In genomic region chr19:4108767-4109625, GRCh38 we compare ENCODE assay signal across 9 cellular contexts. TPM values are rescaled to one million over a fixed set of nuclear protein-coding genes. Genes with fewer than 3 reads are reported as not detected.
DNase-seq lines count a peak whose midpoint lies in the region; ATAC-seq and TF ChIP-seq lines count a peak whose summit lies in the region.
"Had no signal": no experiment of that assay in that cellular context is flagged by ENCODE, and none has a peak within 500 bp of the region (broad histone marks: within the 10 kb centered on the region; RNA-seq: fewer than 3 reads in every experiment).

No MANE protein-coding gene starts in this region.

- peaks cover 89% of the 10 kb centered on the region for H3K36me3 Mint-ChIP-seq in activated T-helper 17 cell treated with anti-CD3 and anti-CD28 coated beads, Interleukin-2, amount 50 U/mL, for 72 hours (ENCODE audit: low read depth)

- no peak overlapping the region for H3K23ac ChIP-seq in trophoblast cell (ENCODE audit: low read length)

- WGBS in trophoblast cell (ENCODE audit: extremely low coverage, insufficient coverage, insufficient read length), result no CpG with 5 or more reads among the region's 35 CpGs

- no peak overlapping the region for H4K91ac ChIP-seq in trophoblast cell (ENCODE audit: low read depth, low read length)

- H3K27ac ChIP-seq in foreskin keratinocyte (no peak overlapping the region), coronary artery (no peak overlapping the region), trophoblast cell (ENCODE audit: low read depth, low read length) (no peak overlapping the region)

- no peaks in the 10 kb centered on the region for H3K9me3 Mint-ChIP-seq in activated T-helper 17 cell treated with anti-CD3 and anti-CD28 coated beads, Interleukin-2, amount 50 U/mL, for 72 hours

- H3K27me3 ChIP-seq in foreskin keratinocyte (no peaks in the 10 kb centered on the region), trophoblast cell (ENCODE audit: insufficient read depth, low read length) (no peaks in the 10 kb centered on the region)

- peak; percentile 87 for DNase-seq in MV-4-11 (lab: John Stamatoyannopoulos, UW)
- peak in 2 of 3 experiments; percentile 29 to 54 for DNase-seq in stimulated activated CD4-positive, alpha-beta T cell treated with anti-CD3 and anti-CD28 coated beads, TNF-alpha, amount 100 ng/mL, for 24 hours (ENCODE audit: low read depth in 3 of 3)
- no peak for DNase-seq in NCI-H1417 treated with DMSO at 0.1 percent for 48 hours (lab: John Stamatoyannopoulos, UW)
- no peak for DNase-seq in foreskin keratinocyte
- no peak for DNase-seq in coronary artery (ENCODE audit: low spot score)
- no peak for DNase-seq in trophoblast cell

- no peaks in the 10 kb centered on the region for H3K79me1 ChIP-seq in trophoblast cell (ENCODE audit: low read length)

- H3K9ac ChIP-seq in trophoblast cell (ENCODE audit: low read length), result no peak overlapping the region

- no peak for TF ChIP-seq CTCF in foreskin keratinocyte (conservative IDR thresholded peaks at IDR 0.05)
- no peak for TF ChIP-seq CTCF in coronary artery (IDR thresholded peaks at IDR 0.05)

- H3K14ac ChIP-seq in trophoblast cell (ENCODE audit: low read length), result no peak overlapping the region

- no peak overlapping the region for H4K12ac ChIP-seq in trophoblast cell (ENCODE audit: low read depth, low read length)

- H3K4me2 ChIP-seq in trophoblast cell (ENCODE audit: low read length), result no peak overlapping the region

- no peaks in the 10 kb centered on the region for H3K27me3 Mint-ChIP-seq in activated T-helper 17 cell treated with anti-CD3 and anti-CD28 coated beads, Interleukin-2, amount 50 U/mL, for 72 hours

- H3K4me1 Mint-ChIP-seq in activated T-helper 17 cell treated with anti-CD3 and anti-CD28 coated beads, Interleukin-2, amount 50 U/mL, for 72 hours, result peaks cover 19% of the 10 kb centered on the region

- H3K36me3 ChIP-seq in trophoblast cell (ENCODE audit: control insufficient read depth in 1 of 2, insufficient read depth in 2 of 2, low read length in 2 of 2), result peaks cover 80 to 84% of the 10 kb centered on the region in 2 experiments

- no peak overlapping the region for H2BK12ac ChIP-seq in trophoblast cell (ENCODE audit: low read length)

- H3K4me3 Mint-ChIP-seq in activated T-helper 17 cell treated with anti-CD3 and anti-CD28 coated beads, Interleukin-2, amount 50 U/mL, for 72 hours, result peak overlapping the region; percentile 78

- no peaks in the 10 kb centered on the region for H3K4me1 ChIP-seq in foreskin keratinocyte
- H3K4me1 ChIP-seq in trophoblast cell (ENCODE audit: control insufficient read depth in 1 of 2, insufficient read depth in 2 of 2, low read length in 2 of 2), result no peaks in the 10 kb centered on the region

- no peak overlapping the region for H2AFZ ChIP-seq in trophoblast cell (ENCODE audit: insufficient read depth, low read length, poor library complexity)

- H3K9me3 ChIP-seq in trophoblast cell (ENCODE audit: insufficient read depth, low read depth, low read length), result peaks cover 5% of the 10 kb centered on the region

- H3K27ac Mint-ChIP-seq in activated T-helper 17 cell treated with anti-CD3 and anti-CD28 coated beads, Interleukin-2, amount 50 U/mL, for 72 hours, result peak overlapping the region; percentile 87

- no peak overlapping the region for H2AK5ac ChIP-seq in trophoblast cell (ENCODE audit: low read length)

- H3K4me3 ChIP-seq in coronary artery (no peak overlapping the region), trophoblast cell (ENCODE audit: low read depth, low read length) (no peak overlapping the region)

- H3K4ac ChIP-seq in trophoblast cell (ENCODE audit: low read depth, low read length), result no peak overlapping the region

- peak; percentile 68 for ATAC-seq in GM19452 (IDR thresholded peaks at IDR 0.05; ENCODE audit: unreplicated experiment)
- ATAC-seq in activated T-helper 17 cell treated with anti-CD3 and anti-CD28 coated beads, Interleukin-2, amount 50 U/mL, for 72 hours (replicated peaks), result peak; percentile 47
- ATAC-seq in foreskin keratinocyte, result no peak

- H3K18ac ChIP-seq in trophoblast cell (ENCODE audit: low read length), result no peak overlapping the region

- H4K8ac ChIP-seq in trophoblast cell (ENCODE audit: low read depth, low read length), result no peak overlapping the region

- no peak overlapping the region for H2BK120ac ChIP-seq in trophoblast cell (ENCODE audit: insufficient read depth, low read length, poor library complexity)

- H3K79me2 ChIP-seq in trophoblast cell (ENCODE audit: control insufficient read depth, insufficient read depth, low read length, poor library complexity), result no peaks in the 10 kb centered on the region

- no peak overlapping the region for H2BK5ac ChIP-seq in trophoblast cell (ENCODE audit: low read depth, low read length, poor library complexity)

RNA-seq across cellular contexts. Expression of gene MAP2K2, which starts 14.9 kb away (rescaled TPM):
- total RNA-seq in activated T-helper 17 cell treated with anti-CD3 and anti-CD28 coated beads, Interleukin-2, amount 50 U/mL, for 72 hours, result 100 to 1,000 TPM; 143 to 155 TPM
- 125 and 130 TPM in 2 replicates for total RNA-seq in foreskin keratinocyte
- polyA plus RNA-seq in foreskin keratinocyte, result 161 and 178 TPM in 2 replicates
- polyA plus RNA-seq in trophoblast cell (2013), result 150 and 155 TPM in 2 replicates

RNA-seq across cellular contexts. Expression of gene ZBTB7A, which starts 42.3 kb away (rescaled TPM):
- total RNA-seq in activated T-helper 17 cell treated with anti-CD3 and anti-CD28 coated beads, Interleukin-2, amount 50 U/mL, for 72 hours, result 10 to 100 TPM; 38.5 to 41.3 TPM
- 18.1 and 20.1 TPM in 2 replicates for total RNA-seq in foreskin keratinocyte
- polyA plus RNA-seq in foreskin keratinocyte, result 10.0 and 10.4 TPM in 2 replicates
- 33.3 and 34.5 TPM in 2 replicates for polyA plus RNA-seq in trophoblast cell (2013)

RNA-seq across cellular contexts. Expression of gene CREB3L3, which starts 44.4 kb away (rescaled TPM):
- 1 to 10 TPM in 1 of 2 donors, not detected in 1; 1.1 TPM for total RNA-seq in activated T-helper 17 cell treated with anti-CD3 and anti-CD28 coated beads, Interleukin-2, amount 50 U/mL, for 72 hours
- total RNA-seq in foreskin keratinocyte, result not detected in 2 replicates
- not detected in 2 replicates for polyA plus RNA-seq in foreskin keratinocyte
- 0.28 and 0.33 TPM in 2 replicates for polyA plus RNA-seq in trophoblast cell (2013)
- total RNA-seq: LHCN-M2 had no signal

Comparison
In these comparisons a context has a peak if more than half of its experiments do, and no peak if none do; other contexts are left out.
1. DNase-seq: peak in MV-4-11 (single experiment) and stimulated activated CD4-positive, alpha-beta T cell treated with anti-CD3 and anti-CD28 coated beads, TNF-alpha, amount 100 ng/mL, for 24 hours (2 of 3); none in NCI-H1417 treated with DMSO at 0.1 percent for 48 hours (single experiment), foreskin keratinocyte (0 of 2), coronary artery (single experiment) and trophoblast cell (0 of 2).